18 cellular contexts compared by ENCODE assay signal in genomic region chr12:7981446-7981845, GRCh38.
"Had no signal": no experiment of that assay in that cellular context is flagged by ENCODE, and none has a peak within 500 bp of the region (broad histone marks: within the 10 kb centered on the region; RNA-seq: fewer than 3 reads in every experiment).

No MANE protein-coding gene starts in this region.

- H3K27ac Mint-ChIP-seq: dendritic cell treated with granulocyte-macrophage colony-stimulating factor and Interleukin-4, amounts not matched to agents 40 ng/mL and 50 ng/mL, for 4 days; effector memory CD8-positive, alpha-beta T cell; immature natural killer cell; stimulated activated memory B cell treated with anti-CD40 and anti-IgM and Interleukin-4, amounts not matched to agents 10 μg/mL and 1 μg/mL and 100 μg/mL, for 72 hours; stimulated activated naive CD8-positive, alpha-beta T cell treated with anti-CD3 and anti-CD28 coated beads, Interleukin-15, Interleukin-2, amounts not matched to agents 100 ng/mL and 50 ng/mL, for 24 hours had no signal

- H3K36me3 ChIP-seq: esophagus squamous epithelium, right lobe of liver, transverse colon had no signal

- H2AFZ ChIP-seq: parathyroid adenoma had no signal

- H3K4me3 ChIP-seq: esophagus squamous epithelium, psoas muscle, right lobe of liver, testis, transverse colon had no signal

- ATAC-seq: effector memory CD8-positive, alpha-beta T cell; left ventricle myocardium superior; natural killer cell treated with Interleukin-12 subunit alpha and Interleukin-12 subunit beta and Interleukin-15 and Interleukin-18, amount 100 ng/mL, for 72 hours; psoas muscle; right lobe of liver; stimulated activated memory B cell treated with anti-CD40 and anti-IgM and Interleukin-4, amounts not matched to agents 10 μg/mL and 1 μg/mL and 100 μg/mL, for 72 hours had no signal

- DNase-seq: cerebellar nuclear complex; effector memory CD8-positive, alpha-beta T cell; esophagus squamous epithelium; foreskin fibroblast; immature natural killer cell; left ventricle myocardium superior; midbrain; psoas muscle; retina; right lobe of liver; stimulated activated CD4-positive, alpha-beta T cell treated with anti-CD3 and anti-CD28 coated beads, Interleukin-4, amount 100 ng/mL, for 24 hours; testis; transverse colon had no signal

- H3K36me3 Mint-ChIP-seq: immature natural killer cell; natural killer cell treated with Interleukin-12 subunit alpha and Interleukin-12 subunit beta and Interleukin-15 and Interleukin-18, amount 100 ng/mL, for 72 hours; stimulated activated memory B cell treated with anti-CD40 and anti-IgM and Interleukin-4, amounts not matched to agents 10 μg/mL and 1 μg/mL and 100 μg/mL, for 72 hours had no signal

- H3K27me3 Mint-ChIP-seq: dendritic cell treated with granulocyte-macrophage colony-stimulating factor and Interleukin-4, amounts not matched to agents 40 ng/mL and 50 ng/mL, for 4 days; natural killer cell treated with Interleukin-12 subunit alpha and Interleukin-12 subunit beta and Interleukin-15 and Interleukin-18, amount 100 ng/mL, for 72 hours; stimulated activated memory B cell treated with anti-CD40 and anti-IgM and Interleukin-4, amounts not matched to agents 10 μg/mL and 1 μg/mL and 100 μg/mL, for 72 hours; stimulated activated naive CD8-positive, alpha-beta T cell treated with anti-CD3 and anti-CD28 coated beads, Interleukin-15, Interleukin-2, amounts not matched to agents 100 ng/mL and 50 ng/mL, for 24 hours had no signal

- H3K27ac ChIP-seq: esophagus squamous epithelium, parathyroid adenoma, psoas muscle, right lobe of liver, testis, transverse colon had no signal

- H3K9me3 Mint-ChIP-seq: dendritic cell treated with granulocyte-macrophage colony-stimulating factor and Interleukin-4, amounts not matched to agents 40 ng/mL and 50 ng/mL, for 4 days; effector memory CD8-positive, alpha-beta T cell; immature natural killer cell; natural killer cell treated with Interleukin-12 subunit alpha and Interleukin-12 subunit beta and Interleukin-15 and Interleukin-18, amount 100 ng/mL, for 72 hours; stimulated activated naive CD8-positive, alpha-beta T cell treated with anti-CD3 and anti-CD28 coated beads, Interleukin-15, Interleukin-2, amounts not matched to agents 100 ng/mL and 50 ng/mL, for 24 hours had no signal

- H3K9me3 ChIP-seq: esophagus squamous epithelium, psoas muscle, right lobe of liver, testis, transverse colon had no signal

- H3K79me2 ChIP-seq: parathyroid adenoma had no signal

- H3K9ac ChIP-seq: parathyroid adenoma had no signal

- H3K4me3 Mint-ChIP-seq: dendritic cell treated with granulocyte-macrophage colony-stimulating factor and Interleukin-4, amounts not matched to agents 40 ng/mL and 50 ng/mL, for 4 days; effector memory CD8-positive, alpha-beta T cell; immature natural killer cell; natural killer cell treated with Interleukin-12 subunit alpha and Interleukin-12 subunit beta and Interleukin-15 and Interleukin-18, amount 100 ng/mL, for 72 hours; stimulated activated memory B cell treated with anti-CD40 and anti-IgM and Interleukin-4, amounts not matched to agents 10 μg/mL and 1 μg/mL and 100 μg/mL, for 72 hours; stimulated activated naive CD8-positive, alpha-beta T cell treated with anti-CD3 and anti-CD28 coated beads, Interleukin-15, Interleukin-2, amounts not matched to agents 100 ng/mL and 50 ng/mL, for 24 hours had no signal

- H3K4me1 Mint-ChIP-seq: immature natural killer cell had no signal

- H3K4me1 ChIP-seq: esophagus squamous epithelium, parathyroid adenoma, psoas muscle, right lobe of liver, testis, transverse colon had no signal

- H3K27me3 ChIP-seq: esophagus squamous epithelium, right lobe of liver, testis, transverse colon had no signal
